ENCODE assay signal across 11 cellular contexts in genomic region chr3:71051893-71052687, GRCh38.
DNase-seq lines count a peak whose midpoint lies in the region; ATAC-seq, FAIRE-seq and TF ChIP-seq lines count a peak whose summit lies in the region.
"Had no signal": no experiment of that assay in that cellular context is flagged by ENCODE, and none has a peak within 500 bp of the region (broad histone marks: within the 10 kb centered on the region; RNA-seq: fewer than 3 reads in every experiment).

No MANE protein-coding gene starts in this region.

- DNase-seq in heart left ventricle (no peak), Right ventricle myocardium inferior (ENCODE audit: missing footprints) (no peak), uterus (no peak), 8988T (no peak), omental fat pad (ENCODE audit: low spot score) (no peak)
- no peak for DNase-seq in activated CD8-positive, alpha-beta T cell treated with anti-CD3 and anti-CD28 coated beads for 36 hours
- DNase-seq: COR-L47, kidney, NCI-H446 had no signal

- H3K27ac ChIP-seq in heart left ventricle, result peak overlapping the region in 11 of 12 donors; percentile 27 to 82 (median 44)
- peak overlapping the region; percentile 74 to 80 for H3K27ac ChIP-seq in uterus

- POLR2A ChIA-PET in activated CD8-positive, alpha-beta T cell treated with anti-CD3 and anti-CD28 coated beads for 36 hours (lab: Charles Lee), result interaction anchor here (1.1 to 3.6 kb wide), 3 partner anchors 10 to 70 kb away, joined by 3 to 39 read pairs (median 3); no protein-coding TSS in a partner anchor

- no peak overlapping the region for H3K4me3 Mint-ChIP-seq in activated CD8-positive, alpha-beta T cell treated with anti-CD3 and anti-CD28 coated beads for 36 hours

- CTCF ChIA-PET in activated CD8-positive, alpha-beta T cell treated with anti-CD3 and anti-CD28 coated beads for 36 hours (lab: Charles Lee), result interaction anchor here (1.5 to 1.6 kb wide), 4 partner anchors 9 to 534 kb away, joined by 3 to 5 read pairs (median 4); no protein-coding TSS in a partner anchor

- H3K4me1 Mint-ChIP-seq in activated CD8-positive, alpha-beta T cell treated with anti-CD3 and anti-CD28 coated beads for 36 hours (ENCODE audit: low read depth), result peaks cover 100% of the 10 kb centered on the region

- peak; percentile 84 for FAIRE-seq in islet of Langerhans (lab: Jason Lieb, UNC)
- FAIRE-seq: kidney had no signal

- intact Hi-C loops in heart left ventricle (cut with DNase I) (loop anchor here in 1 of 10 donors (5.0 kb wide), 1 partner anchor 35 kb away; no protein-coding TSS in a partner anchor), Right ventricle myocardium inferior (cut with DNase I) (no loop called here), uterus (cut with DNase I; ENCODE audit: low total_unique reads) (no loop called here)
- intact Hi-C loops in activated CD8-positive, alpha-beta T cell treated with anti-CD3 and anti-CD28 coated beads for 36 hours (cut with micrococcal nuclease), result no loop called here

- H3K4me1 ChIP-seq in heart left ventricle (peaks cover 10 to 100% (median 84%) of the 10 kb centered on the region in 12 donors), uterus (peaks cover 40 to 44% of the 10 kb centered on the region in 2 donors)

- H3K9me3 Mint-ChIP-seq in activated CD8-positive, alpha-beta T cell treated with anti-CD3 and anti-CD28 coated beads for 36 hours, result no peaks in the 10 kb centered on the region

- H3K27ac Mint-ChIP-seq in activated CD8-positive, alpha-beta T cell treated with anti-CD3 and anti-CD28 coated beads for 36 hours, result peak overlapping the region; percentile 90

- H3K4me3 ChIP-seq in heart left ventricle (no peak overlapping the region), uterus (no peak overlapping the region)

- ATAC-seq in heart left ventricle, result peak in 1 of 4 donors; percentile 19
- ATAC-seq in Right ventricle myocardium inferior, result no peak
- no peak for ATAC-seq in activated CD8-positive, alpha-beta T cell treated with anti-CD3 and anti-CD28 coated beads for 36 hours
- ATAC-seq in omental fat pad (ENCODE audit: low FRiP score), result no peak
- ATAC-seq in GM19452 (IDR thresholded peaks at IDR 0.05; ENCODE audit: unreplicated experiment), result no peak

- H3K27me3 ChIP-seq in heart left ventricle (no peaks in the 10 kb centered on the region), uterus (no peaks in the 10 kb centered on the region)

- H3K36me3 ChIP-seq in heart left ventricle, result peaks cover 0 to 43% (median 19%) of the 10 kb centered on the region in 9 donors
- no peaks in the 10 kb centered on the region for H3K36me3 ChIP-seq in uterus

- H3K9me3 ChIP-seq in heart left ventricle (no peaks in the 10 kb centered on the region), uterus (no peaks in the 10 kb centered on the region)

- WGBS in heart left ventricle, 4 donors, result 55 to 58% (median 57%) methylated on average over 7 of the region's 7 CpGs

- TF ChIP-seq CTCF in heart left ventricle (IDR thresholded peaks at IDR 0.05) (no peak), uterus (IDR thresholded peaks at IDR 0.05) (no peak), omental fat pad (IDR thresholded peaks at IDR 0.05) (no peak)
- no peak for TF ChIP-seq CTCF in activated CD8-positive, alpha-beta T cell treated with anti-CD3 and anti-CD28 coated beads for 36 hours (IDR thresholded peaks at IDR 0.05)

- TF ChIP-seq POLR2A in heart left ventricle (IDR thresholded peaks at IDR 0.05), result no peak
- TF ChIP-seq POLR2A in uterus (IDR thresholded peaks at IDR 0.05), result no peak

- H3K36me3 Mint-ChIP-seq in activated CD8-positive, alpha-beta T cell treated with anti-CD3 and anti-CD28 coated beads for 36 hours (ENCODE audit: low read depth), result peaks cover 83% of the 10 kb centered on the region

- H3K27me3 Mint-ChIP-seq in activated CD8-positive, alpha-beta T cell treated with anti-CD3 and anti-CD28 coated beads for 36 hours, result no peaks in the 10 kb centered on the region
